ENCODE assay signal across 1 cellular context in the genomic region with DNA sequence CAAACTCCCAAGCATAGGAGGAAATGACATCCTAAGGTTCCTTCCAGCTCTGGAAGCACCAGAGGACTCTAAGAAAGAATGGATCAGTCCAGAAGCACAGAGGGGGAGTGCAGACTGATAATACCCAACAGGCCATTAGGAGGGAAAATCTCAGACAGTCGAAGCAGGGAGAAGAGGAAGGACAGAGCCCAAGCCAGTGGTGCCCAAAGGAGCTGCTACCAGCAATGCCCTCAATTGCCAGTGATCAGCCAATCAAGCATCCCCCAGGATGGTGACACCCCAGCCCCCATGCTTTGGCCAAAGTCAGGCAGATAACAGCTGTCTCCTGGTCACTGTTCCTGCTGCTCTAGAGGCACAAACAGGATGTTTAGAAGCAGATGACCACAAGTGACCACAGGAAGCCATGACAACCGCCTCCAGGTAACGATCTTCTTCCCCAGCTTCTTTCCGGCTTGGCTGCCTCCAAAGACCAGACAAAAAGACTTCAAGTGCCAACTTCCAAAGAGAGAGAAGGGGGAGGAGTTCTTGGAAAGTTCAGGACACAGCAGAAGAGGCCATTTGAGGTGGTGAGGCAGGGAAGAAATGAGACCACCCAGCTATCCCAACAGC.
TF ChIP-seq lines count a peak whose summit lies in the region.

No MANE protein-coding gene starts in this region.

TF ChIP-seq in endothelial cell of umbilical vein, 7 proteins besides CTCF, POLR2A, EP300 and RAD21:
- TF ChIP-seq POLR2AphosphoS5 (IDR thresholded peaks at IDR 0.05; ENCODE audit: insufficient read depth, low read depth, low read length) (no peak), FOS (IDR thresholded peaks at IDR 0.05; ENCODE audit: borderline replicate concordance, insufficient read depth, low read length) (no peak), MAX (IDR thresholded peaks at IDR 0.05; ENCODE audit: insufficient read depth, insufficient read length) (no peak), MYC (IDR thresholded peaks at IDR 0.05; ENCODE audit: low read depth, low read length) (no peak), JUN (IDR thresholded peaks at IDR 0.05; ENCODE audit: borderline replicate concordance, insufficient read depth, insufficient read length, low read depth) (no peak), EZH2 (IDR thresholded peaks at IDR 0.05; ENCODE audit: borderline replicate concordance, low read depth, low read length, severe bottlenecking) (no peak), GATA2 (IDR thresholded peaks at IDR 0.05; ENCODE audit: insufficient read depth, insufficient read length, low read depth, low read length) (no peak)
